17 cellular contexts compared by ENCODE assay signal in the genomic region with DNA sequence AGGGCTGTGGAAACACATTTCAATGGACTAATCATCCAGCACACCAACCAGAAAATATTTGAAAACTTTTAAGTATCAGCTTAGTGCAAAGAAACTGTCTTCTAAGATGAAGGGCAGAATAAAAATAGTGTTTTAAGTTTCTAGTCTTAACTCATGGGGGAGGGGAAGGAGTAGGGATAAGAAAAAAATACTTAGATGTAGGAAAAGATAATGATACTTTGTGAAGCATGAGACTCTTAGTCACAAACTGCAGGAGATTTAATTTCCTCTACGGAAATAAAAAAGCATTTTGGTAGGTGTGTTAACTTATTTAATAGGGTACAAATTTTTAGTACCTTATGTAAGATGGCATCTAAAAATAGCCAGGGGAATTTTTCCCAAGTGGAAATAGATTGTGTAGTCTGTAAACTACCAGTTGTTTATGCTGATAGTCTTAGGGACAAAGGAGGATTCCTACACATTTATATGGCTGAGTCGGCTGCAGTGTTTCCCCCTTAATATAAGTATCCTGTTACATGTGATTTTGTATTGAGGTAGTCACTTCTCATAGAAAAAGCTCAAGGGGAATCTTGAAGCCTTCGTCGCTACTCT.
DNase-seq lines count a peak whose midpoint lies in the region; ATAC-seq and TF ChIP-seq lines count a peak whose summit lies in the region.
"Had no signal": no experiment of that assay in that cellular context is flagged by ENCODE, and none has a peak within 500 bp of the region (broad histone marks: within the 10 kb centered on the region; RNA-seq: fewer than 3 reads in every experiment).

No MANE protein-coding gene starts in this region.

- H3K27ac Mint-ChIP-seq in WTC11 (0 out of 2 replicates have a peak overlapping the region, but pooled peaks have one; percentile 57), neural progenitor cell (no peak overlapping the region), nephron progenitor cell (no peak overlapping the region)
- H3K27ac Mint-ChIP-seq: B cell had no signal

- no peak for TF ChIP-seq CTCF in heart right ventricle (IDR thresholded peaks at IDR 0.05)
- no peak for TF ChIP-seq CTCF in WTC11 (IDR thresholded peaks at IDR 0.05)
- no peak for TF ChIP-seq CTCF in neural progenitor cell (IDR thresholded peaks at IDR 0.05)
- TF ChIP-seq CTCF in tibial nerve (IDR thresholded peaks at IDR 0.05) = no peak
- TF ChIP-seq CTCF in nephron progenitor cell (IDR thresholded peaks at IDR 0.05) = no peak

- no peak for TF ChIP-seq EP300 in tibial nerve (IDR thresholded peaks at IDR 0.05)

- no peaks in the 10 kb centered on the region for H3K27me3 Mint-ChIP-seq in WTC11 (ENCODE audit: low read depth)
- H3K27me3 Mint-ChIP-seq in neural progenitor cell (ENCODE audit: insufficient read depth, low read depth) = no peaks in the 10 kb centered on the region
- H3K27me3 Mint-ChIP-seq in nephron progenitor cell (ENCODE audit: low read depth, poor library complexity) = peaks cover 6% of the 10 kb centered on the region

- peaks cover 0 to 36% (median 24%) of the 10 kb centered on the region in 9 donors for H3K4me1 ChIP-seq in heart right ventricle
- peaks cover 50% of the 10 kb centered on the region for H3K4me1 ChIP-seq in neural progenitor cell
- H3K4me1 ChIP-seq in tibial nerve = no peaks in the 10 kb centered on the region

- H2AFZ ChIP-seq in neural progenitor cell (replicated peaks) = peak overlapping the region; percentile 73

- H3K9me3 ChIP-seq in heart right ventricle (no peaks in the 10 kb centered on the region), neural progenitor cell (ENCODE audit: low read depth) (no peaks in the 10 kb centered on the region), tibial nerve (no peaks in the 10 kb centered on the region)
- H3K9me3 ChIP-seq: A549 had no signal

- DNase-seq in heart right ventricle = no peak
- DNase-seq in cardiac septum (ENCODE audit: low spot score) = no peak
- DNase-seq in WTC11 (ENCODE audit: low spot score) = no peak
- DNase-seq in neural progenitor cell (ENCODE audit: low spot score) = no peak
- no peak for DNase-seq in tibial nerve (ENCODE audit: low spot score in 2 of 2)
- DNase-seq in NCI-H2029 treated with DMSO at 0.1 percent for 48 hours (lab: John Stamatoyannopoulos, UW) = no peak
- DNase-seq in nephron progenitor cell = no peak
- DNase-seq: Kasumi-1, NCI-H1092, NCI-H1436 treated with DMSO at 0.1 percent for 48 hours, NCI-H1930, NCI-H2171 treated with DMSO at 0.1 percent for 48 hours, NCI-H524 treated with DMSO at 0.1 percent for 48 hours, NCI-H82 had no signal

- H3K4me3 ChIP-seq in heart right ventricle (no peak overlapping the region), neural progenitor cell (no peak overlapping the region), tibial nerve (no peak overlapping the region)
- H3K4me3 ChIP-seq: A549 had no signal

- H3K4me2 ChIP-seq in neural progenitor cell = peak overlapping the region; percentile 15
- H3K4me2 ChIP-seq: A549 had no signal

- no peaks in the 10 kb centered on the region for H3K36me3 ChIP-seq in heart right ventricle
- H3K36me3 ChIP-seq in neural progenitor cell = no peaks in the 10 kb centered on the region
- no peaks in the 10 kb centered on the region for H3K36me3 ChIP-seq in tibial nerve

- no peak overlapping the region for H3K9ac ChIP-seq in neural progenitor cell

- H3K4me1 Mint-ChIP-seq in WTC11 (peaks cover 39% of the 10 kb centered on the region), neural progenitor cell (peaks cover 8% of the 10 kb centered on the region), nephron progenitor cell (peaks cover 11% of the 10 kb centered on the region)

- CTCF ChIA-PET in WTC11 (lab: Charles Lee) = no interaction called here

- TF ChIP-seq POLR2A in tibial nerve (IDR thresholded peaks at IDR 0.05) = no peak

- intact Hi-C loops in heart right ventricle (cut with DNase I) (no loop called here), cardiac septum (cut with DNase I) (loop anchor here (5.0 kb wide), 1 partner anchor 77 kb away; the partner anchor contains the start of gene GBE1)

- POLR2A ChIA-PET in WTC11 (lab: Charles Lee) = no interaction called here

- H3K27me3 ChIP-seq in heart right ventricle = no peaks in the 10 kb centered on the region
- no peaks in the 10 kb centered on the region for H3K27me3 ChIP-seq in neural progenitor cell
- H3K27me3 ChIP-seq in tibial nerve = no peaks in the 10 kb centered on the region

- no peaks in the 10 kb centered on the region for H3K79me2 ChIP-seq in neural progenitor cell (ENCODE audit: low read depth)

- H3K27ac ChIP-seq in heart right ventricle (peak overlapping the region in 6 of 10 donors; percentile 16 to 69 (median 32)), neural progenitor cell (no peak overlapping the region), tibial nerve (no peak overlapping the region)
- H3K27ac ChIP-seq: A549 had no signal

- peaks cover 6% of the 10 kb centered on the region for H3F3A ChIP-seq in neural progenitor cell (ENCODE audit: low read depth)

- H3K4me3 Mint-ChIP-seq in WTC11 = no peak overlapping the region
- H3K4me3 Mint-ChIP-seq in neural progenitor cell = no peak overlapping the region
- no peak overlapping the region for H3K4me3 Mint-ChIP-seq in nephron progenitor cell
- H3K4me3 Mint-ChIP-seq: B cell, CD14-positive monocyte had no signal

- H3K36me3 Mint-ChIP-seq in WTC11 = no peaks in the 10 kb centered on the region
- no peaks in the 10 kb centered on the region for H3K36me3 Mint-ChIP-seq in neural progenitor cell
- H3K36me3 Mint-ChIP-seq in nephron progenitor cell (ENCODE audit: low read depth) = no peaks in the 10 kb centered on the region
- H3K36me3 Mint-ChIP-seq: CD14-positive monocyte had no signal

- no peaks in the 10 kb centered on the region for H4K20me1 ChIP-seq in neural progenitor cell (ENCODE audit: low read depth)

- ATAC-seq in heart right ventricle (peak in 6 of 8 donors; percentile 25 to 70 (median 58)), WTC11 (no peak)
- ATAC-seq: A549 had no signal

- H3K9me3 Mint-ChIP-seq in WTC11 (peaks cover 5% of the 10 kb centered on the region; the same call in 1 of the 2 replicates), neural progenitor cell (no peaks in the 10 kb centered on the region), nephron progenitor cell (no peaks in the 10 kb centered on the region)
- H3K9me3 Mint-ChIP-seq: CD14-positive monocyte had no signal

- 41 to 47% methylated on average over 4 of the region's 4 CpGs for WGBS in heart right ventricle, 2 donors
- 68 to 73% methylated on average over 4 of the region's 4 CpGs for WGBS in tibial nerve, 2 donors

TF ChIP-seq in WTC11, 78 proteins besides CTCF, POLR2A, EP300 and RAD21:
- TF ChIP-seq USF1 (CRISPR knock-in tag; IDR thresholded peaks at IDR 0.05) (no peak), SMAD4 (CRISPR knock-in tag; IDR thresholded peaks at IDR 0.05) (no peak), NR2C2 (CRISPR knock-in tag; IDR thresholded peaks at IDR 0.05) (no peak), KAT7 (CRISPR knock-in tag; IDR thresholded peaks at IDR 0.05; ENCODE audit: borderline replicate concordance) (no peak)
- TF ChIP-seq, protein P1, sequence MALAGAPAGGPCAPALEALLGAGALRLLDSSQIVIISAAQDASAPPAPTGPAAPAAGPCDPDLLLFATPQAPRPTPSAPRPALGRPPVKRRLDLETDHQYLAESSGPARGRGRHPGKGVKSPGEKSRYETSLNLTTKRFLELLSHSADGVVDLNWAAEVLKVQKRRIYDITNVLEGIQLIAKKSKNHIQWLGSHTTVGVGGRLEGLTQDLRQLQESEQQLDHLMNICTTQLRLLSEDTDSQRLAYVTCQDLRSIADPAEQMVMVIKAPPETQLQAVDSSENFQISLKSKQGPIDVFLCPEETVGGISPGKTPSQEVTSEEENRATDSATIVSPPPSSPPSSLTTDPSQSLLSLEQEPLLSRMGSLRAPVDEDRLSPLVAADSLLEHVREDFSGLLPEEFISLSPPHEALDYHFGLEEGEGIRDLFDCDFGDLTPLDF (CRISPR knock-in tag; IDR thresholded peaks at IDR 0.05) = no peak

Comparison
In these comparisons a context has a peak if more than half of its experiments do, and no peak if none do; other contexts are left out.
1. H3K27ac ChIP-seq: peak in heart right ventricle (6 of 10); none in neural progenitor cell (single experiment) and tibial nerve (0 of 4).